8 cellular contexts compared by ENCODE assay signal in genomic region chr15:90883971-90884718, GRCh38. TPM values are rescaled to one million over a fixed set of nuclear protein-coding genes. Genes with fewer than 3 reads are reported as not detected.
DNase-seq lines count a peak whose midpoint lies in the region; ATAC-seq and TF ChIP-seq lines count a peak whose summit lies in the region.

Gene FES (plus strand): TSS chr15:90884504. CDS start chr15:90885046, 542 bp downstream.

- peaks cover 0 to 33% (median 0%) of the 10 kb centered on the region in 3 experiments for H3K36me3 ChIP-seq in naive thymus-derived CD4-positive, alpha-beta T cell (ENCODE audit: control insufficient read depth in 2 of 3, insufficient read depth in 3 of 3, low read length in 3 of 3)

- POLR2A ChIA-PET in naive thymus-derived CD4-positive, alpha-beta T cell (lab: Charles Lee) = interaction anchor here (0.6 to 1.3 kb wide), 2 partner anchors 13 to 157 kb away, joined by 3 to 4 read pairs; no protein-coding TSS in a partner anchor

- no peaks in the 10 kb centered on the region for H3K9me3 Mint-ChIP-seq in naive thymus-derived CD4-positive, alpha-beta T cell

- peak within 1 kb of the TSS in 5 of 10 donors; percentile 12 to 69 (median 56) for H3K4me3 Mint-ChIP-seq in naive thymus-derived CD4-positive, alpha-beta T cell

- TF ChIP-seq CTCF in GM13977 (IDR thresholded peaks at IDR 0.05; ENCODE audit: extremely low read depth, insufficient read depth, missing control alignments) = no peak

- ATAC-seq in naive thymus-derived CD4-positive, alpha-beta T cell = peak; percentile 53
- ATAC-seq in GM21825 (IDR thresholded peaks at IDR 0.05; ENCODE audit: unreplicated experiment) (no peak), GM19467 (IDR thresholded peaks at IDR 0.05; ENCODE audit: unreplicated experiment) (no peak)

- H3K4me1 ChIP-seq in naive thymus-derived CD4-positive, alpha-beta T cell (ENCODE audit: control insufficient read depth in 2 of 2, insufficient read depth in 2 of 2, low read length in 2 of 2) = peaks cover 3 to 6% of the 10 kb centered on the region in 2 donors

- H3K36me3 Mint-ChIP-seq in naive thymus-derived CD4-positive, alpha-beta T cell = peaks cover 0 to 22% (median 0%) of the 10 kb centered on the region in 5 donors

- peak within 1 kb of the TSS in 1 of 9 donors; percentile 87 for H3K27ac Mint-ChIP-seq in naive thymus-derived CD4-positive, alpha-beta T cell

- DNase-seq in GM13977 (ENCODE audit: low spot score) (peak; percentile 41), SKM-1 treated with dmso at 0.1 percent for 144 hours (lab: John Stamatoyannopoulos, UW; ENCODE audit: unreplicated experiment) (peak; percentile 72), fibroblast of gingiva (ENCODE audit: low read depth) (peak; percentile 65), HuH-7 (ENCODE audit: low spot score) (no peak), NCI-H510A treated with DMSO at 0.1 percent for 48 hours (lab: John Stamatoyannopoulos, UW) (no peak)
- DNase-seq in naive thymus-derived CD4-positive, alpha-beta T cell = no peak

- no peaks in the 10 kb centered on the region for H3K27me3 ChIP-seq in naive thymus-derived CD4-positive, alpha-beta T cell (ENCODE audit: control insufficient read depth in 2 of 2, insufficient read depth in 2 of 2, low read length in 2 of 2)

- no peak within 1 kb of the TSS for H3K27ac ChIP-seq in naive thymus-derived CD4-positive, alpha-beta T cell (ENCODE audit: low read depth, low read length)

- CTCF ChIA-PET in naive thymus-derived CD4-positive, alpha-beta T cell (lab: Charles Lee) = interaction anchor here (0.6 to 3.6 kb wide), 2 partner anchors 236 to 676 kb away, joined by 3 to 26 read pairs; no protein-coding TSS in a partner anchor

- H3K4me3 ChIP-seq in naive thymus-derived CD4-positive, alpha-beta T cell (ENCODE audit: low read length) = no peak within 1 kb of the TSS

- peaks cover 0 to 48% (median 11%) of the 10 kb centered on the region in 7 donors for H3K4me1 Mint-ChIP-seq in naive thymus-derived CD4-positive, alpha-beta T cell

- no peaks in the 10 kb centered on the region for H3K9me3 ChIP-seq in naive thymus-derived CD4-positive, alpha-beta T cell (ENCODE audit: control insufficient read depth in 2 of 3, low read length in 3 of 3)

- H3K27me3 Mint-ChIP-seq in naive thymus-derived CD4-positive, alpha-beta T cell = peaks cover 0 to 6% (median 4%) of the 10 kb centered on the region in 5 donors

- in situ Hi-C loops in GM13977 (cut with MboI; ENCODE audit: low pct_unique_long_range_greater_than_20kb, low sequenced_read_pairs, unreplicated experiment) = loop anchor here (25.0 kb wide), 1 partner anchor 572 kb away; no protein-coding TSS in a partner anchor

- intact Hi-C loops in naive thymus-derived CD4-positive, alpha-beta T cell (cut with micrococcal nuclease) = loop anchor here in 1 of 2 donors (10.0 kb wide), 1 partner anchor 399 kb away; no protein-coding TSS in a partner anchor

RNA-seq across cellular contexts. Expression of gene FES, which starts in this region (rescaled TPM):
- total RNA-seq in naive thymus-derived CD4-positive, alpha-beta T cell = 10 to 100 TPM in 2 of 5 experiments, 1 to 10 TPM in 3; 2.3 to 78.6 (median 9.1) TPM
- polyA plus RNA-seq in naive thymus-derived CD4-positive, alpha-beta T cell = not detected

Comparison
In these comparisons a context has a peak if more than half of its experiments do, and no peak if none do; other contexts are left out.
1. DNase-seq: peak in GM13977 (single experiment), SKM-1 treated with dmso at 0.1 percent for 144 hours (single experiment) and fibroblast of gingiva (single experiment); none in naive thymus-derived CD4-positive, alpha-beta T cell (0 of 9), HuH-7 (single experiment) and NCI-H510A treated with DMSO at 0.1 percent for 48 hours (single experiment).